ENCODE assay signal across 8 cellular contexts in the genomic region with DNA sequence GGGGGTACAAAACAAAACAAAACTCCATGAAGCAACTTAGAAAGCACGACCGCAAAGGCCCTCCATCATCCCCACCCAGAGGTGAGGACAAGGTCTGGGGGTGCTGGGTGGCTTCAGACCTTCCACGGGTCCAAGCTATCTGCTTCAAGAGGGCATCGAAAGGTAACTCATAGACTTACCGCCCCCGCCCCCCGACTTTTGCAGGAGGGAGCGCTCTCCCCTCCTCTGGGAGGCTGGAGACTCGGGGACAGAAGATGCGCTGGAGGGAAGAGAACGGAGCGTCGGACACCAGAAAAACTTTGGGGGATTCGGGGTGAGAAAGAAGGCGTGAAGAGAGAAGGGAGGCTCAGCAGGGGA. TPM values are rescaled to one million over a fixed set of nuclear protein-coding genes. Genes with fewer than 3 reads are reported as not detected.
DNase-seq lines count a peak whose midpoint lies in the region; ATAC-seq and TF ChIP-seq lines count a peak whose summit lies in the region.

No MANE protein-coding gene starts in this region.

- H4K20me1 ChIP-seq in PC-3 (ENCODE audit: low read length) = no peaks in the 10 kb centered on the region

- H3K36me3 ChIP-seq in PC-3 (ENCODE audit: low read depth, low read length) = no peaks in the 10 kb centered on the region
- no peaks in the 10 kb centered on the region for H3K36me3 ChIP-seq in duodenal mucosa (ENCODE audit: control insufficient read depth in 1 of 2, insufficient read depth in 2 of 2, low read length in 2 of 2)

- peaks cover 14% of the 10 kb centered on the region for H3K4me1 ChIP-seq in PC-3 (ENCODE audit: insufficient read depth, low read length)
- peaks cover 4 to 8% of the 10 kb centered on the region in 2 donors for H3K4me1 ChIP-seq in duodenal mucosa (ENCODE audit: control insufficient read depth in 1 of 2, insufficient read depth in 2 of 2, low read length in 2 of 2)

- H3K4me3 ChIP-seq in PC-3 (ENCODE audit: low read length) = peak overlapping the region; percentile 92
- H3K4me3 ChIP-seq in duodenal mucosa (ENCODE audit: low read depth in 1 of 2, low read length in 2 of 2) = peak overlapping the region; percentile 60 to 67

- no peaks in the 10 kb centered on the region for H3K9me2 ChIP-seq in PC-3 (replicated peaks; ENCODE audit: low read length)

- H3K27ac ChIP-seq in PC-3 (ENCODE audit: low read length) (no peak overlapping the region), duodenal mucosa (ENCODE audit: low read depth, low read length) (peak overlapping the region; percentile 42)

- H3K9me3 ChIP-seq in PC-3 (ENCODE audit: low read length) (no peaks in the 10 kb centered on the region), duodenal mucosa (ENCODE audit: control insufficient read depth in 1 of 2, low read length in 2 of 2) (no peaks in the 10 kb centered on the region)

- no peaks in the 10 kb centered on the region for H3K27me3 Mint-ChIP-seq in neural crest cell (ENCODE audit: low read depth)

- H3K79me2 ChIP-seq in PC-3 (ENCODE audit: low read length) = no peaks in the 10 kb centered on the region

- POLR2A ChIA-PET in PC-3 (lab: Charles Lee; ENCODE audit: unreplicated experiment) = no interaction called here

- H3K36me3 Mint-ChIP-seq in neural crest cell (ENCODE audit: low read depth) = no peaks in the 10 kb centered on the region

- DNase-seq in PC-3 (no peak), neural crest cell (ENCODE audit: low read depth, low spot score) (no peak), SHP77 (lab: John Stamatoyannopoulos, UW) (no peak), NCI-H69 (lab: John Stamatoyannopoulos, UW) (no peak), kidney tubule cell (ENCODE audit: low spot score) (no peak)

- ATAC-seq in GM19372 (IDR thresholded peaks at IDR 0.05; ENCODE audit: low read depth, unreplicated experiment) (peak; percentile 33), PC-3 (no peak; the same call in 1 of the 2 replicates), GM18870 (IDR thresholded peaks at IDR 0.05; ENCODE audit: unreplicated experiment) (no peak)

- H3K4me1 Mint-ChIP-seq in neural crest cell = peaks cover 44% of the 10 kb centered on the region

- no peaks in the 10 kb centered on the region for H3K9me3 Mint-ChIP-seq in neural crest cell

- H3K27me3 ChIP-seq in PC-3 (ENCODE audit: low read length) = no peaks in the 10 kb centered on the region
- peaks cover 0 to 4% of the 10 kb centered on the region in 2 donors for H3K27me3 ChIP-seq in duodenal mucosa (ENCODE audit: control insufficient read depth in 1 of 2, insufficient read depth in 2 of 2, low read length in 2 of 2)

- H3K9ac ChIP-seq in PC-3 (ENCODE audit: low read length) (no peak overlapping the region), duodenal mucosa (ENCODE audit: low read depth in 1 of 2, low read length in 2 of 2) (no peak overlapping the region)

- peak overlapping the region; percentile 86 for H2AFZ ChIP-seq in PC-3 (ENCODE audit: low read length)

- peak overlapping the region; percentile 91 for H3K4me3 Mint-ChIP-seq in neural crest cell

- no TSS peak for BruUV-seq in PC-3 (replicated peaks; lab: Mats Ljungman, UMichigan)

- no peak for TF ChIP-seq CTCF in PC-3 (conservative IDR thresholded peaks at IDR 0.05; ENCODE audit: low read depth, low read length)
- TF ChIP-seq CTCF in neural crest cell (conservative IDR thresholded peaks at IDR 0.05) = no peak

- peak overlapping the region; percentile 99 for H3K4me2 ChIP-seq in PC-3 (ENCODE audit: low read length)

- intact Hi-C loops in PC-3 (cut with micrococcal nuclease) = loop anchor here (2.0 to 5.0 kb wide), 2 partner anchors 19 to 58 kb away; no protein-coding TSS in a partner anchor

- H3F3A ChIP-seq in PC-3 (ENCODE audit: low read length, unreplicated experiment) = no peaks in the 10 kb centered on the region

- CTCF ChIA-PET in PC-3 (lab: Charles Lee) = no interaction called here

- no peak overlapping the region for H3K27ac Mint-ChIP-seq in neural crest cell (ENCODE audit: unreplicated experiment)

RNA-seq across cellular contexts. Expression of gene STON1, which starts 0.3 kb away (rescaled TPM):
- 1.2 TPM in 2 replicates for total RNA-seq in PC-3 (2014; rRNA removed)
- total RNA-seq in neural crest cell = 13.2 and 15.0 TPM in 2 replicates
